1 cellular context compared by ENCODE assay signal in genomic region chr1:246583448-246584185, GRCh38.
TF ChIP-seq lines count a peak whose summit lies in the region.

No MANE protein-coding gene starts in this region.

TF ChIP-seq in HepG2, 621 proteins besides CTCF, POLR2A, EP300 and RAD21 (continued from another document and continues in another):
- TF ChIP-seq AHDC1 (CRISPR knock-in tag; IDR thresholded peaks at IDR 0.05; ENCODE audit: borderline replicate concordance) (peak; percentile 95), CAMTA2 (CRISPR knock-in tag; IDR thresholded peaks at IDR 0.05; ENCODE audit: borderline replicate concordance) (no peak), FOXK2 (IDR thresholded peaks at IDR 0.05) (no peak), ZNF446 (CRISPR knock-in tag; IDR thresholded peaks at IDR 0.05) (no peak), ZNF232 (CRISPR knock-in tag; IDR thresholded peaks at IDR 0.05; ENCODE audit: borderline replicate concordance) (no peak), ZIK1 (CRISPR knock-in tag; IDR thresholded peaks at IDR 0.05; ENCODE audit: borderline replicate concordance, low read depth) (no peak), FOXM1 (CRISPR knock-in tag; IDR thresholded peaks at IDR 0.05) (no peak), FOXA3 (CRISPR knock-in tag; IDR thresholded peaks at IDR 0.05) (peak; percentile 89), TCF12 (IDR thresholded peaks at IDR 0.05) (no peak), TCF12 (CRISPR knock-in tag; IDR thresholded peaks at IDR 0.05) (no peak), IRF9 (CRISPR knock-in tag; IDR thresholded peaks at IDR 0.05; ENCODE audit: borderline replicate concordance) (no peak), ZNF30 (CRISPR knock-in tag; IDR thresholded peaks at IDR 0.05) (no peak), MZF1 (CRISPR knock-in tag; IDR thresholded peaks at IDR 0.05; ENCODE audit: borderline replicate concordance) (no peak), MBNL3 (CRISPR knock-in tag; conservative IDR thresholded peaks at IDR 0.05) (no peak), TBL1XR1 (IDR thresholded peaks at IDR 0.05; ENCODE audit: borderline replicate concordance, low read length, partially characterized antibody) (peak; percentile 85), ZNF577 (CRISPR knock-in tag; IDR thresholded peaks at IDR 0.05; ENCODE audit: borderline replicate concordance, low read depth) (no peak), ZNF350 (CRISPR knock-in tag; IDR thresholded peaks at IDR 0.05; ENCODE audit: borderline replicate concordance, low read depth) (no peak), ZFP82 (CRISPR knock-in tag; IDR thresholded peaks at IDR 0.05; ENCODE audit: borderline replicate concordance) (no peak; the same call in 1 of the 2 replicates), NCOA5 (CRISPR knock-in tag; IDR thresholded peaks at IDR 0.05) (no peak), MIXL1 (CRISPR knock-in tag; IDR thresholded peaks at IDR 0.05) (peak; percentile 93), NFATC3 (CRISPR knock-in tag; IDR thresholded peaks at IDR 0.05) (no peak), YEATS2 (CRISPR knock-in tag; IDR thresholded peaks at IDR 0.05; ENCODE audit: borderline replicate concordance) (peak; percentile 54; the same call in 1 of the 2 replicates), ZNF12 (CRISPR knock-in tag; IDR thresholded peaks at IDR 0.05) (peak; percentile 68; the same call in 1 of the 2 replicates), RBAK (CRISPR knock-in tag; IDR thresholded peaks at IDR 0.05) (no peak), ZNF550 (CRISPR knock-in tag; IDR thresholded peaks at IDR 0.05; ENCODE audit: borderline replicate concordance) (no peak), ZBTB1 (CRISPR knock-in tag; IDR thresholded peaks at IDR 0.05; ENCODE audit: borderline replicate concordance) (no peak), ZBTB46 (CRISPR knock-in tag; IDR thresholded peaks at IDR 0.05; ENCODE audit: borderline replicate concordance) (no peak), MTF2 (CRISPR knock-in tag; IDR thresholded peaks at IDR 0.05; ENCODE audit: borderline replicate concordance) (no peak), HDAC1 (CRISPR knock-in tag; IDR thresholded peaks at IDR 0.05) (peak; percentile 85), SAFB2 (CRISPR knock-in tag; IDR thresholded peaks at IDR 0.05; ENCODE audit: borderline replicate concordance, low read depth) (no peak), SOX13 (IDR thresholded peaks at IDR 0.05) (peak; percentile 96), SOX13 (CRISPR knock-in tag; conservative IDR thresholded peaks at IDR 0.05 in 1 of 2, IDR thresholded peaks at IDR 0.05 in 1 of 2) (peak in 1 of 2 experiments; percentile 99; a peak in 2 of 4 replicates), ZNF768 (CRISPR knock-in tag; IDR thresholded peaks at IDR 0.05) (no peak), WIZ (CRISPR knock-in tag; IDR thresholded peaks at IDR 0.05) (no peak), ZNF121 (CRISPR knock-in tag; IDR thresholded peaks at IDR 0.05) (no peak), HNRNPLL (IDR thresholded peaks at IDR 0.05; ENCODE audit: low read depth, low read length, poor library complexity, severe bottlenecking) (no peak), ZNF891 (CRISPR knock-in tag; IDR thresholded peaks at IDR 0.05) (no peak), HMG20B (CRISPR knock-in tag; conservative IDR thresholded peaks at IDR 0.05) (peak; percentile 89; the same call in 1 of the 2 replicates), RFXAP (CRISPR knock-in tag; IDR thresholded peaks at IDR 0.05; ENCODE audit: borderline replicate concordance) (0 out of 2 replicates have a peak, but pooled peaks have one; percentile 28)
- TF ChIP-seq, protein P1, sequence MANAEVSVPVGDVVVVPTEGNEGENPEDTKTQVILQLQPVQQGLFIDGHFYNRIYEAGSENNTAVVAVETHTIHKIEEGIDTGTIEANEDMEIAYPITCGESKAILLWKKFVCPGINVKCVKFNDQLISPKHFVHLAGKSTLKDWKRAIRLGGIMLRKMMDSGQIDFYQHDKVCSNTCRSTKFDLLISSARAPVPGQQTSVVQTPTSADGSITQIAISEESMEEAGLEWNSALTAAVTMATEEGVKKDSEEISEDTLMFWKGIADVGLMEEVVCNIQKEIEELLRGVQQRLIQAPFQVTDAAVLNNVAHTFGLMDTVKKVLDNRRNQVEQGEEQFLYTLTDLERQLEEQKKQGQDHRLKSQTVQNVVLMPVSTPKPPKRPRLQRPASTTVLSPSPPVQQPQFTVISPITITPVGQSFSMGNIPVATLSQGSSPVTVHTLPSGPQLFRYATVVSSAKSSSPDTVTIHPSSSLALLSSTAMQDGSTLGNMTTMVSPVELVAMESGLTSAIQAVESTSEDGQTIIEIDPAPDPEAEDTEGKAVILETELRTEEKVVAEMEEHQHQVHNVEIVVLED (CRISPR knock-in tag; IDR thresholded peaks at IDR 0.05; ENCODE audit: borderline replicate concordance): peak; percentile 43; the same call in 1 of the 2 replicates
- TF ChIP-seq, protein P2, sequence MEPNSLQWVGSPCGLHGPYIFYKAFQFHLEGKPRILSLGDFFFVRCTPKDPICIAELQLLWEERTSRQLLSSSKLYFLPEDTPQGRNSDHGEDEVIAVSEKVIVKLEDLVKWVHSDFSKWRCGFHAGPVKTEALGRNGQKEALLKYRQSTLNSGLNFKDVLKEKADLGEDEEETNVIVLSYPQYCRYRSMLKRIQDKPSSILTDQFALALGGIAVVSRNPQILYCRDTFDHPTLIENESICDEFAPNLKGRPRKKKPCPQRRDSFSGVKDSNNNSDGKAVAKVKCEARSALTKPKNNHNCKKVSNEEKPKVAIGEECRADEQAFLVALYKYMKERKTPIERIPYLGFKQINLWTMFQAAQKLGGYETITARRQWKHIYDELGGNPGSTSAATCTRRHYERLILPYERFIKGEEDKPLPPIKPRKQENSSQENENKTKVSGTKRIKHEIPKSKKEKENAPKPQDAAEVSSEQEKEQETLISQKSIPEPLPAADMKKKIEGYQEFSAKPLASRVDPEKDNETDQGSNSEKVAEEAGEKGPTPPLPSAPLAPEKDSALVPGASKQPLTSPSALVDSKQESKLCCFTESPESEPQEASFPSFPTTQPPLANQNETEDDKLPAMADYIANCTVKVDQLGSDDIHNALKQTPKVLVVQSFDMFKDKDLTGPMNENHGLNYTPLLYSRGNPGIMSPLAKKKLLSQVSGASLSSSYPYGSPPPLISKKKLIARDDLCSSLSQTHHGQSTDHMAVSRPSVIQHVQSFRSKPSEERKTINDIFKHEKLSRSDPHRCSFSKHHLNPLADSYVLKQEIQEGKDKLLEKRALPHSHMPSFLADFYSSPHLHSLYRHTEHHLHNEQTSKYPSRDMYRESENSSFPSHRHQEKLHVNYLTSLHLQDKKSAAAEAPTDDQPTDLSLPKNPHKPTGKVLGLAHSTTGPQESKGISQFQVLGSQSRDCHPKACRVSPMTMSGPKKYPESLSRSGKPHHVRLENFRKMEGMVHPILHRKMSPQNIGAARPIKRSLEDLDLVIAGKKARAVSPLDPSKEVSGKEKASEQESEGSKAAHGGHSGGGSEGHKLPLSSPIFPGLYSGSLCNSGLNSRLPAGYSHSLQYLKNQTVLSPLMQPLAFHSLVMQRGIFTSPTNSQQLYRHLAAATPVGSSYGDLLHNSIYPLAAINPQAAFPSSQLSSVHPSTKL (CRISPR knock-in tag; IDR thresholded peaks at IDR 0.05): peak; percentile 98
- TF ChIP-seq, protein P3, sequence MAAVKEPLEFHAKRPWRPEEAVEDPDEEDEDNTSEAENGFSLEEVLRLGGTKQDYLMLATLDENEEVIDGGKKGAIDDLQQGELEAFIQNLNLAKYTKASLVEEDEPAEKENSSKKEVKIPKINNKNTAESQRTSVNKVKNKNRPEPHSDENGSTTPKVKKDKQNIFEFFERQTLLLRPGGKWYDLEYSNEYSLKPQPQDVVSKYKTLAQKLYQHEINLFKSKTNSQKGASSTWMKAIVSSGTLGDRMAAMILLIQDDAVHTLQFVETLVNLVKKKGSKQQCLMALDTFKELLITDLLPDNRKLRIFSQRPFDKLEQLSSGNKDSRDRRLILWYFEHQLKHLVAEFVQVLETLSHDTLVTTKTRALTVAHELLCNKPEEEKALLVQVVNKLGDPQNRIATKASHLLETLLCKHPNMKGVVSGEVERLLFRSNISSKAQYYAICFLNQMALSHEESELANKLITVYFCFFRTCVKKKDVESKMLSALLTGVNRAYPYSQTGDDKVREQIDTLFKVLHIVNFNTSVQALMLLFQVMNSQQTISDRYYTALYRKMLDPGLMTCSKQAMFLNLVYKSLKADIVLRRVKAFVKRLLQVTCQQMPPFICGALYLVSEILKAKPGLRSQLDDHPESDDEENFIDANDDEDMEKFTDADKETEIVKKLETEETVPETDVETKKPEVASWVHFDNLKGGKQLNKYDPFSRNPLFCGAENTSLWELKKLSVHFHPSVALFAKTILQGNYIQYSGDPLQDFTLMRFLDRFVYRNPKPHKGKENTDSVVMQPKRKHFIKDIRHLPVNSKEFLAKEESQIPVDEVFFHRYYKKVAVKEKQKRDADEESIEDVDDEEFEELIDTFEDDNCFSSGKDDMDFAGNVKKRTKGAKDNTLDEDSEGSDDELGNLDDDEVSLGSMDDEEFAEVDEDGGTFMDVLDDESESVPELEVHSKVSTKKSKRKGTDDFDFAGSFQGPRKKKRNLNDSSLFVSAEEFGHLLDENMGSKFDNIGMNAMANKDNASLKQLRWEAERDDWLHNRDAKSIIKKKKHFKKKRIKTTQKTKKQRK (IDR thresholded peaks at IDR 0.05; ENCODE audit: low read length): no peak
- TF ChIP-seq, protein P4, sequence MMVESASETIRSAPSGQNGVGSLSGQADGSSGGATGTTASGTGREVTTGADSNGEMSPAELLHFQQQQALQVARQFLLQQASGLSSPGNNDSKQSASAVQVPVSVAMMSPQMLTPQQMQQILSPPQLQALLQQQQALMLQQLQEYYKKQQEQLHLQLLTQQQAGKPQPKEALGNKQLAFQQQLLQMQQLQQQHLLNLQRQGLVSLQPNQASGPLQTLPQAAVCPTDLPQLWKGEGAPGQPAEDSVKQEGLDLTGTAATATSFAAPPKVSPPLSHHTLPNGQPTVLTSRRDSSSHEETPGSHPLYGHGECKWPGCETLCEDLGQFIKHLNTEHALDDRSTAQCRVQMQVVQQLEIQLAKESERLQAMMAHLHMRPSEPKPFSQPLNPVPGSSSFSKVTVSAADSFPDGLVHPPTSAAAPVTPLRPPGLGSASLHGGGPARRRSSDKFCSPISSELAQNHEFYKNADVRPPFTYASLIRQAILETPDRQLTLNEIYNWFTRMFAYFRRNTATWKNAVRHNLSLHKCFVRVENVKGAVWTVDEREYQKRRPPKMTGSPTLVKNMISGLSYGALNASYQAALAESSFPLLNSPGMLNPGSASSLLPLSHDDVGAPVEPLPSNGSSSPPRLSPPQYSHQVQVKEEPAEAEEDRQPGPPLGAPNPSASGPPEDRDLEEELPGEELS (CRISPR knock-in tag; IDR thresholded peaks at IDR 0.05): peak; percentile 96
